Comparison of ENCODE assay signal across 21 cellular contexts in genomic region chr2:220876074-220876824, GRCh38.
"Had no signal": no experiment of that assay in that cellular context is flagged by ENCODE, and none has a peak within 500 bp of the region (broad histone marks: within the 10 kb centered on the region; RNA-seq: fewer than 3 reads in every experiment).

No MANE protein-coding gene starts in this region.

- H3K4me3 ChIP-seq: dorsolateral prefrontal cortex, lung, neural progenitor cell, right lobe of liver, stomach, thyroid gland had no signal

- H3K9me3 ChIP-seq: right lobe of liver, stomach, thyroid gland had no signal

- FAIRE-seq: keratinocyte had no signal

- H3K4me3 Mint-ChIP-seq: immature natural killer cell, memory B cell, natural killer cell, neural progenitor cell had no signal

- H3K36me3 Mint-ChIP-seq: immature natural killer cell, memory B cell, natural killer cell, neural progenitor cell had no signal

- H3K4me1 ChIP-seq: neural progenitor cell, parathyroid adenoma, right lobe of liver, stomach, thyroid gland had no signal

- H3K27ac ChIP-seq: dorsolateral prefrontal cortex, neural progenitor cell, parathyroid adenoma, right lobe of liver, stomach, thyroid gland had no signal

- H3K4me1 Mint-ChIP-seq: immature natural killer cell, memory B cell, natural killer cell, neural progenitor cell had no signal

- H3K27ac Mint-ChIP-seq: immature natural killer cell, memory B cell, natural killer cell, neural progenitor cell, progenitor cell of endocrine pancreas had no signal

- ATAC-seq: left lobe of liver, natural killer cell, right lobe of liver had no signal

- H3K36me3 ChIP-seq: neural progenitor cell, right lobe of liver, stomach, thyroid gland had no signal

- H3K27me3 Mint-ChIP-seq: memory B cell, progenitor cell of endocrine pancreas had no signal

- DNase-seq: dorsolateral prefrontal cortex; effector CD4-positive, alpha-beta T cell; hypothalamus; immature natural killer cell; natural killer cell; right lobe of liver; small intestine; stimulated activated CD4-positive, alpha-beta T cell treated with anti-CD3 and anti-CD28 coated beads, Interleukin-15, amount 100 ng/mL, for 24 hours; stimulated activated CD4-positive, alpha-beta T cell treated with anti-CD3 and anti-CD28 coated beads, Interleukin-2, amount 100 ng/mL, for 48 hours; stimulated activated CD8-positive, alpha-beta memory T cell treated with anti-CD3 and anti-CD28 coated beads, Interleukin-4, amount 100 ng/mL, for 48 hours; stimulated activated naive CD4-positive, alpha-beta T cell treated with Interleukin-2 at 50 U/mL for 16 hours; stomach; thyroid gland; trophoblast cell had no signal
